10 cellular contexts compared by ENCODE assay signal in genomic region chr21:46294647-46295176, GRCh38. TPM values are rescaled to one million over a fixed set of nuclear protein-coding genes. Genes with fewer than 3 reads are reported as not detected.
DNase-seq lines count a peak whose midpoint lies in the region; ATAC-seq and TF ChIP-seq lines count a peak whose summit lies in the region.
"Had no signal": no experiment of that assay in that cellular context is flagged by ENCODE, and none has a peak within 500 bp of the region (broad histone marks: within the 10 kb centered on the region; RNA-seq: fewer than 3 reads in every experiment).

No MANE protein-coding gene starts in this region.

- no peaks in the 10 kb centered on the region for H4K20me1 ChIP-seq in DND-41 (ENCODE audit: insufficient read depth, low read length)

- peaks cover 10% of the 10 kb centered on the region for H3K27me3 Mint-ChIP-seq in activated naive CD8-positive, alpha-beta T cell treated with anti-CD3 and anti-CD28 coated beads for 36 hours

- H3K9me3 ChIP-seq in DND-41 (ENCODE audit: insufficient read depth, low read length, severe bottlenecking) (no peaks in the 10 kb centered on the region), mucosa of descending colon (no peaks in the 10 kb centered on the region)

- peaks cover 21% of the 10 kb centered on the region for H3K36me3 ChIP-seq in DND-41 (ENCODE audit: insufficient read depth, low read length)
- H3K36me3 ChIP-seq in brain microvascular endothelial cell (replicated peaks): peaks cover 2% of the 10 kb centered on the region
- no peaks in the 10 kb centered on the region for H3K36me3 ChIP-seq in mucosa of descending colon (ENCODE audit: low read depth)

- in situ Hi-C loops in brain microvascular endothelial cell (cut with HindIII; ENCODE audit: low pct_ligation_motif_present, low sequenced_read_pairs): no loop called here

- no peaks in the 10 kb centered on the region for H3K9me3 Mint-ChIP-seq in activated naive CD8-positive, alpha-beta T cell treated with anti-CD3 and anti-CD28 coated beads for 36 hours
- H3K9me3 Mint-ChIP-seq: T-helper 1 cell treated with Interleukin-12 subunit alpha and Interleukin-12 subunit beta and Interleukin-4 antibody, amounts not matched to agents 30 μg/mL and 1 μg/mL, for 36 hours had no signal

- no peak overlapping the region for H3K4me3 ChIP-seq in DND-41 (ENCODE audit: low read depth in 1 of 2, low read length in 2 of 2)
- no peak overlapping the region for H3K4me3 ChIP-seq in brain microvascular endothelial cell (ENCODE audit: low read depth, low read length)
- H3K4me3 ChIP-seq in mucosa of descending colon: no peak overlapping the region

- H3K4me1 ChIP-seq in DND-41 (ENCODE audit: insufficient read depth, low read length): no peaks in the 10 kb centered on the region
- peaks cover 8% of the 10 kb centered on the region for H3K4me1 ChIP-seq in mucosa of descending colon (ENCODE audit: low read depth)

- intact Hi-C loops in mucosa of descending colon (cut with DNase I, micrococcal nuclease): no loop called here

- ATAC-seq in DND-41 (ENCODE audit: insufficient read depth, low read depth) (peak; percentile 15; the same call in 1 of the 3 replicates), mucosa of descending colon (peak; percentile 3), HG03108 (IDR thresholded peaks at IDR 0.05; ENCODE audit: unreplicated experiment) (no peak)

- no peaks in the 10 kb centered on the region for H3K27me3 ChIP-seq in DND-41 (ENCODE audit: insufficient read depth, low read length, poor library complexity)
- no peaks in the 10 kb centered on the region for H3K27me3 ChIP-seq in brain microvascular endothelial cell (replicated peaks)

- H3K36me3 Mint-ChIP-seq in activated naive CD8-positive, alpha-beta T cell treated with anti-CD3 and anti-CD28 coated beads for 36 hours: peaks cover 23% of the 10 kb centered on the region

- no peak overlapping the region for H3K4me2 ChIP-seq in DND-41 (ENCODE audit: insufficient read depth, low read length)

- DNase-seq in DND-41: no peak
- peak; percentile 81 for DNase-seq in LHCN-M2 (ENCODE audit: low read depth)
- peak; percentile 55 for DNase-seq in brain microvascular endothelial cell
- no peak for DNase-seq in mucosa of descending colon
- no peak for DNase-seq in NCI-H774 (lab: John Stamatoyannopoulos, UW)
- DNase-seq in stimulated activated CD4-positive, alpha-beta T cell treated with anti-CD3 and anti-CD28 coated beads, Interleukin-2, amount 100 ng/mL, for 24 hours: no peak
- DNase-seq in activated naive CD8-positive, alpha-beta T cell treated with anti-CD3 and anti-CD28 coated beads for 36 hours: no peak
- DNase-seq: stimulated activated naive CD4-positive, alpha-beta T cell treated with Interleukin-2 at 50 U/mL for 16 hours had no signal

- H3K27ac ChIP-seq in DND-41 (ENCODE audit: low read length) (no peak overlapping the region), brain microvascular endothelial cell (peak overlapping the region; percentile 42)

- H3K4me3 Mint-ChIP-seq in activated naive CD8-positive, alpha-beta T cell treated with anti-CD3 and anti-CD28 coated beads for 36 hours: no peak overlapping the region
- H3K4me3 Mint-ChIP-seq: T-helper 1 cell treated with Interleukin-12 subunit alpha and Interleukin-12 subunit beta and Interleukin-4 antibody, amounts not matched to agents 30 μg/mL and 1 μg/mL, for 36 hours had no signal

- TF ChIP-seq CTCF in DND-41 (IDR thresholded peaks at IDR 0.05; ENCODE audit: borderline replicate concordance, extremely low read depth, low read length, poor library complexity, severe bottlenecking) (no peak), brain microvascular endothelial cell (IDR thresholded peaks at IDR 0.05; ENCODE audit: low read depth, low read length, missing control alignments) (no peak), mucosa of descending colon (IDR thresholded peaks at IDR 0.05) (no peak)

- H3K27ac Mint-ChIP-seq in activated naive CD8-positive, alpha-beta T cell treated with anti-CD3 and anti-CD28 coated beads for 36 hours: no peak overlapping the region

- no peak overlapping the region for H3K9ac ChIP-seq in DND-41 (ENCODE audit: low read depth, low read length)

- H3K79me2 ChIP-seq in DND-41 (ENCODE audit: insufficient read depth, low read length): peaks cover 3% of the 10 kb centered on the region; the same call in 1 of the 2 replicates

- no peak overlapping the region for H2AFZ ChIP-seq in DND-41 (ENCODE audit: low read depth, low read length)

- H3K4me1 Mint-ChIP-seq in activated naive CD8-positive, alpha-beta T cell treated with anti-CD3 and anti-CD28 coated beads for 36 hours: peaks cover 5% of the 10 kb centered on the region

RNA-seq across cellular contexts. Expression of gene YBEY, which starts 8.6 kb away (rescaled TPM):
- total RNA-seq in LHCN-M2 (2014; rRNA removed): 18.1 and 25.2 TPM in 2 replicates
- 25.2 TPM for polyA plus RNA-seq in LHCN-M2 (2012)
- total RNA-seq in mucosa of descending colon: 10 to 100 TPM; 10.5 to 20.8 (median 17.1) TPM
- 10 to 100 TPM; 12.1 to 14.3 TPM for total RNA-seq in activated naive CD8-positive, alpha-beta T cell treated with anti-CD3 and anti-CD28 coated beads for 36 hours

RNA-seq across cellular contexts. Expression of gene MCM3AP, which starts 9.3 kb away (rescaled TPM):
- total RNA-seq in LHCN-M2 (2014; rRNA removed): 79.3 and 81.1 TPM in 2 replicates
- 39.9 TPM for polyA plus RNA-seq in LHCN-M2 (2012)
- total RNA-seq in mucosa of descending colon: 100 to 1,000 TPM in 1 of 3 donors, 10 to 100 TPM in 2; 90.9 to 109 (median 98.1) TPM
- total RNA-seq in activated naive CD8-positive, alpha-beta T cell treated with anti-CD3 and anti-CD28 coated beads for 36 hours: 100 to 1,000 TPM; 112 to 117 TPM

RNA-seq across cellular contexts. Expression of gene C21orf58, which starts 29.0 kb away (rescaled TPM):
- total RNA-seq in LHCN-M2 (2014; rRNA removed): 17.2 and 19.3 TPM in 2 replicates
- 4.2 TPM for polyA plus RNA-seq in LHCN-M2 (2012)
- 10 to 100 TPM in 1 of 3 donors, 1 to 10 TPM in 2; 5.5 to 11.9 (median 5.6) TPM for total RNA-seq in mucosa of descending colon
- total RNA-seq in activated naive CD8-positive, alpha-beta T cell treated with anti-CD3 and anti-CD28 coated beads for 36 hours: 10 to 100 TPM; 16.5 to 17.0 TPM

RNA-seq across cellular contexts. Expression of gene PCNT, which starts 29.2 kb away (rescaled TPM):
- total RNA-seq in LHCN-M2 (2014; rRNA removed) (35.8 and 40.8 TPM in 2 replicates), mucosa of descending colon (10 to 100 TPM; 20.4 to 36.9 (median 26.1) TPM)
- 10.0 TPM for polyA plus RNA-seq in LHCN-M2 (2012)
- 10 to 100 TPM; 49.4 to 53.4 TPM for total RNA-seq in activated naive CD8-positive, alpha-beta T cell treated with anti-CD3 and anti-CD28 coated beads for 36 hours

Comparison
In these comparisons a context has a peak if more than half of its experiments do, and no peak if none do; other contexts are left out.
1. DNase-seq: peak in LHCN-M2 (single experiment) and brain microvascular endothelial cell (single experiment); none in DND-41 (single experiment), mucosa of descending colon (0 of 3), NCI-H774 (single experiment), stimulated activated CD4-positive, alpha-beta T cell treated with anti-CD3 and anti-CD28 coated beads, Interleukin-2, amount 100 ng/mL, for 24 hours (0 of 2) and activated naive CD8-positive, alpha-beta T cell treated with anti-CD3 and anti-CD28 coated beads for 36 hours (single experiment).